Comparison of ENCODE assay signal across 24 cellular contexts in the genomic region with DNA sequence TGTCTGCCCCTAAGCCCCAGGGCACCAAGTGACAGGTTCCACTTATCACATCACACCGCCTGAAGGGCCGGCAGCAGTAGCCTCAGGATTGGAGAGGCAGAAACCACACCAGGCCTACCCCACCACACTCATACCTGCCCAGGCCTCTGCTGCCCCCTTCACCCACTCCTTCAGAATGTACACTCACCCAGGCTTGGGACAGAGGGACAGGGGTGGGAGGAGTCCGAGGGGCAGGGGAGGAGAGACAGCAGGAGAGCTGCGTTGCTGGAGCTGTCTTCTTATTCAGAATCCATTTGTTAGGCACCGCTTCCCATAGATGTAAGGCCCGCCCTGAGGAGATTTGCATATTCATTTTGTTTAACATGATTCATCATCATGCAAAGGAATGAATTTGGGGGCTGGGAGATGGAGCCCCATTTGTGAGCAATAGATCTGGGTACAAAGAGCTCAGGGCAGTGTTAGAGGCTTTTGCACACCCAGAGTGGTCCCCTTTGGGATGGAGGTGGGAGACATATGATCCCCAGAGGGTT.
DNase-seq lines count a peak whose midpoint lies in the region; ATAC-seq, FAIRE-seq and TF ChIP-seq lines count a peak whose summit lies in the region.
"Had no signal": no experiment of that assay in that cellular context is flagged by ENCODE, and none has a peak within 500 bp of the region (broad histone marks: within the 10 kb centered on the region; RNA-seq: fewer than 3 reads in every experiment).

No MANE protein-coding gene starts in this region.

- WGBS in H1 (ENCODE audit: extremely low coverage in 1 of 2, insufficient coverage in 1 of 2, insufficient read length in 1 of 2, insufficient replicate concordance in 2 of 2, low coverage in 1 of 2, low lambda C conversion rate in 2 of 2, missing lambda C conversion rate in 1 of 2), 2 experiments: 45% methylated on average over 6 of the region's 6 CpGs; no CpG with 5 or more reads in 1 of the 2 experiments

- POLR2A ChIA-PET in activated naive CD8-positive, alpha-beta T cell treated with anti-CD3 and anti-CD28 coated beads, Interleukin-2, amount 10 ng/mL, durations not matched to agents 7 days and 5 days (lab: Charles Lee): no interaction called here
- POLR2A ChIA-PET in H1 (lab: Charles Lee; ENCODE audit: partially characterized antibody): interaction anchor here (1.2 kb wide), 1 partner anchor 10 kb away, joined by 4 read pairs; no protein-coding TSS in a partner anchor

- no peak for TF ChIP-seq CTCF in H1 (IDR thresholded peaks at IDR 0.05; ENCODE audit: control extremely low read depth in 1 of 3, insufficient read depth in 1 of 3, low read depth in 1 of 3, low read length in 3 of 3)
- no peak for TF ChIP-seq CTCF in osteoblast (IDR thresholded peaks at IDR 0.05; ENCODE audit: extremely low read depth, low read depth, low read length)

- no peaks in the 10 kb centered on the region for H3K9me3 Mint-ChIP-seq in activated naive CD8-positive, alpha-beta T cell treated with anti-CD3 and anti-CD28 coated beads, Interleukin-2, amount 10 ng/mL, durations not matched to agents 7 days and 5 days
- H3K9me3 Mint-ChIP-seq in activated naive CD8-positive, alpha-beta T cell treated with anti-CD3 and anti-CD28 coated beads for 36 hours: no peaks in the 10 kb centered on the region
- H3K9me3 Mint-ChIP-seq in effector memory CD8-positive, alpha-beta T cell: no peaks in the 10 kb centered on the region
- H3K9me3 Mint-ChIP-seq: CD8-positive, alpha-beta T cell had no signal

- H4K8ac ChIP-seq in H1 (ENCODE audit: extremely low read depth, insufficient read depth, low read length): no peak overlapping the region

- H3K18ac ChIP-seq in H1 (ENCODE audit: extremely low read depth, low read length): peak overlapping the region; percentile 38; the same call in 1 of the 2 replicates

- no peaks in the 10 kb centered on the region for H3K9me3 ChIP-seq in H1 (ENCODE audit: insufficient read depth in 2 of 2, low read depth in 1 of 2, low read length in 1 of 2)
- no peaks in the 10 kb centered on the region for H3K9me3 ChIP-seq in osteoblast (ENCODE audit: low read depth, low read length)

- H4K20me1 ChIP-seq in H1 (replicated peaks in 1 of 2; ENCODE audit: control insufficient read depth in 1 of 2, insufficient read depth in 2 of 2, low read length in 2 of 2): no peaks in the 10 kb centered on the region
- no peaks in the 10 kb centered on the region for H4K20me1 ChIP-seq in osteoblast (ENCODE audit: insufficient read depth, low read length)

- H2AK5ac ChIP-seq in H1 (ENCODE audit: low read depth, low read length): no peak overlapping the region

- H3K4me3 Mint-ChIP-seq in activated naive CD8-positive, alpha-beta T cell treated with anti-CD3 and anti-CD28 coated beads, Interleukin-2, amount 10 ng/mL, durations not matched to agents 7 days and 5 days: no peak overlapping the region
- no peak overlapping the region for H3K4me3 Mint-ChIP-seq in activated naive CD8-positive, alpha-beta T cell treated with anti-CD3 and anti-CD28 coated beads for 36 hours
- H3K4me3 Mint-ChIP-seq in effector memory CD8-positive, alpha-beta T cell: no peak overlapping the region
- H3K4me3 Mint-ChIP-seq: CD8-positive, alpha-beta T cell had no signal

- no peak for TF ChIP-seq EP300 in H1 (IDR thresholded peaks at IDR 0.05; ENCODE audit: borderline replicate concordance in 1 of 2, low read depth in 2 of 2, low read length in 2 of 2)

- no peak overlapping the region for H2BK20ac ChIP-seq in H1 (ENCODE audit: low read length)

- no peak overlapping the region for H3K4ac ChIP-seq in H1 (replicated peaks; ENCODE audit: insufficient read length, low read depth, low read length)

- FAIRE-seq in H1 (lab: Jason Lieb, UNC): no peak
- FAIRE-seq: G401.6, GM12892, H54, RCC 7860 had no signal

- TF ChIP-seq RAD21 in H1 (IDR thresholded peaks at IDR 0.05 in 1 of 2, conservative IDR thresholded peaks at IDR 0.05 in 1 of 2; ENCODE audit: low read depth in 2 of 2, low read length in 2 of 2): peak in 1 of 2 experiments; percentile 3; a peak in 1 of 4 replicates

- no peak overlapping the region for H4K5ac ChIP-seq in H1 (ENCODE audit: insufficient read length, low read depth, low read length)

- H3K36me3 Mint-ChIP-seq in activated naive CD8-positive, alpha-beta T cell treated with anti-CD3 and anti-CD28 coated beads, Interleukin-2, amount 10 ng/mL, durations not matched to agents 7 days and 5 days: no peaks in the 10 kb centered on the region
- H3K36me3 Mint-ChIP-seq in activated naive CD8-positive, alpha-beta T cell treated with anti-CD3 and anti-CD28 coated beads for 36 hours: no peaks in the 10 kb centered on the region
- no peaks in the 10 kb centered on the region for H3K36me3 Mint-ChIP-seq in effector memory CD8-positive, alpha-beta T cell (ENCODE audit: insufficient read depth)
- H3K36me3 Mint-ChIP-seq: CD8-positive, alpha-beta T cell had no signal

- H3K56ac ChIP-seq in H1 (replicated peaks; ENCODE audit: insufficient read length, low read depth, low read length): no peak overlapping the region

- CTCF ChIA-PET in H1 (lab: Charles Lee; ENCODE audit: partially characterized antibody): interaction anchor here (0.7 to 15.1 kb wide), 16 partner anchors 9 to 650 kb away, joined by 3 to 168 read pairs (median 4); no protein-coding TSS in a partner anchor

- H3K4me1 ChIP-seq in H1 (replicated peaks in 1 of 4; ENCODE audit: control insufficient read depth in 3 of 4, insufficient read depth in 4 of 4, low read length in 3 of 4) (peaks cover 3 to 16% (median 11%) of the 10 kb centered on the region in 4 experiments), osteoblast (ENCODE audit: insufficient read depth, low read length) (no peaks in the 10 kb centered on the region)

- TF ChIP-seq POLR2A in H1 (IDR thresholded peaks at IDR 0.05; ENCODE audit: control extremely low read depth in 1 of 2, low read depth in 2 of 2, low read length in 2 of 2): no peak

- no peak overlapping the region for H2BK12ac ChIP-seq in H1 (ENCODE audit: low read depth, low read length)

- DNase-seq in activated naive CD8-positive, alpha-beta T cell treated with anti-CD3 and anti-CD28 coated beads, Interleukin-2, amount 10 ng/mL, durations not matched to agents 7 days and 5 days: no peak
- no peak for DNase-seq in activated naive CD8-positive, alpha-beta T cell treated with anti-CD3 and anti-CD28 coated beads for 36 hours
- DNase-seq in NCI-H526 treated with DMSO at 0.1 percent for 48 hours (lab: John Stamatoyannopoulos, UW): peak; percentile 24
- DNase-seq in H1 (ENCODE audit: low read depth in 1 of 2, low spot score in 2 of 2): no peak
- peak; percentile 32 for DNase-seq in osteoblast (ENCODE audit: insufficient read length, low spot score, missing footprints)
- DNase-seq in NCI-H1105 (lab: John Stamatoyannopoulos, UW): no peak
- no peak for DNase-seq in effector memory CD8-positive, alpha-beta T cell
- DNase-seq: AML-193; C1 segment of cervical spinal cord; CD8-positive, alpha-beta T cell; MM.1S; NCI-H1092; NCI-H146; NCI-H2029; NCI-H226; NCI-H510A treated with DMSO at 0.1 percent for 48 hours; NCI-H82; Right ventricle myocardium superior had no signal

- no peak overlapping the region for H2AFZ ChIP-seq in H1 (ENCODE audit: low read length)
- H2AFZ ChIP-seq in osteoblast (ENCODE audit: low read length): no peak overlapping the region

- H3K4me3 ChIP-seq in H1 (ENCODE audit: extremely low read depth in 1 of 4, insufficient read depth in 2 of 4, low read depth in 3 of 4, low read length in 4 of 4) (no peak overlapping the region), osteoblast (ENCODE audit: insufficient read depth, low read length) (no peak overlapping the region)

- H2BK5ac ChIP-seq in H1 (ENCODE audit: low read depth, low read length): no peak overlapping the region

- no peak overlapping the region for H4K91ac ChIP-seq in H1 (replicated peaks; ENCODE audit: insufficient read length, low read length)

- no peak overlapping the region for H3K14ac ChIP-seq in H1 (ENCODE audit: insufficient read length)

- H3K9ac ChIP-seq in H1 (replicated peaks in 1 of 4; ENCODE audit: extremely low read depth in 1 of 4, low read depth in 3 of 4, low read length in 3 of 4): no peak overlapping the region; a peak in 1 of 7 replicates

- no peaks in the 10 kb centered on the region for H3K79me2 ChIP-seq in H1 (ENCODE audit: control insufficient read depth in 1 of 2, insufficient read depth in 2 of 2, low read length in 2 of 2)
- no peaks in the 10 kb centered on the region for H3K79me2 ChIP-seq in osteoblast (ENCODE audit: insufficient read depth, low read length)

- H3K23ac ChIP-seq in H1 (ENCODE audit: insufficient read length): no peak overlapping the region

- H3K27ac Mint-ChIP-seq in activated naive CD8-positive, alpha-beta T cell treated with anti-CD3 and anti-CD28 coated beads, Interleukin-2, amount 10 ng/mL, durations not matched to agents 7 days and 5 days: peak overlapping the region; percentile 45
- H3K27ac Mint-ChIP-seq in activated naive CD8-positive, alpha-beta T cell treated with anti-CD3 and anti-CD28 coated beads for 36 hours: no peak overlapping the region
- H3K27ac Mint-ChIP-seq in effector memory CD8-positive, alpha-beta T cell: no peak overlapping the region
- H3K27ac Mint-ChIP-seq: CD8-positive, alpha-beta T cell had no signal

- no peak for ATAC-seq in activated naive CD8-positive, alpha-beta T cell treated with anti-CD3 and anti-CD28 coated beads, Interleukin-2, amount 10 ng/mL, durations not matched to agents 7 days and 5 days (ENCODE audit: low read depth)
- ATAC-seq in HG03135 (IDR thresholded peaks at IDR 0.05; ENCODE audit: unreplicated experiment): no peak
- ATAC-seq in effector memory CD8-positive, alpha-beta T cell (replicated peaks): no peak
- ATAC-seq: CD8-positive, alpha-beta T cell had no signal

- H3K23me2 ChIP-seq in H1 (ENCODE audit: low read depth, low read length): no peaks in the 10 kb centered on the region; the same call in 1 of the 2 replicates

- H3K36me3 ChIP-seq in H1 (ENCODE audit: control insufficient read depth in 2 of 4, insufficient read depth in 4 of 4, low read length in 3 of 4) (no peaks in the 10 kb centered on the region), osteoblast (ENCODE audit: insufficient read depth, low read length) (no peaks in the 10 kb centered on the region)

- H3K4me2 ChIP-seq in H1 (ENCODE audit: insufficient read depth in 1 of 2, low read depth in 2 of 2, low read length in 2 of 2): no peak overlapping the region; a peak in 1 of 4 replicates
- no peak overlapping the region for H3K4me2 ChIP-seq in osteoblast (ENCODE audit: insufficient read depth, low read length)

- no peaks in the 10 kb centered on the region for H3K4me1 Mint-ChIP-seq in activated naive CD8-positive, alpha-beta T cell treated with anti-CD3 and anti-CD28 coated beads, Interleukin-2, amount 10 ng/mL, durations not matched to agents 7 days and 5 days
- H3K4me1 Mint-ChIP-seq in activated naive CD8-positive, alpha-beta T cell treated with anti-CD3 and anti-CD28 coated beads for 36 hours: no peaks in the 10 kb centered on the region
- H3K4me1 Mint-ChIP-seq in effector memory CD8-positive, alpha-beta T cell (ENCODE audit: low read depth in 2 of 2): no peaks in the 10 kb centered on the region

- H3K27me3 ChIP-seq in H1 (replicated peaks in 1 of 4; ENCODE audit: control insufficient read depth in 3 of 4, extremely low read depth in 1 of 4, insufficient read depth in 3 of 4, low read length in 3 of 4) (no peaks in the 10 kb centered on the region), osteoblast (ENCODE audit: insufficient read depth, low read length) (peaks cover 15% of the 10 kb centered on the region)

- peaks cover 11% of the 10 kb centered on the region for H3K27me3 Mint-ChIP-seq in activated naive CD8-positive, alpha-beta T cell treated with anti-CD3 and anti-CD28 coated beads, Interleukin-2, amount 10 ng/mL, durations not matched to agents 7 days and 5 days
- H3K27me3 Mint-ChIP-seq in activated naive CD8-positive, alpha-beta T cell treated with anti-CD3 and anti-CD28 coated beads for 36 hours: peaks cover 6% of the 10 kb centered on the region
- H3K27me3 Mint-ChIP-seq in effector memory CD8-positive, alpha-beta T cell: peaks cover 14 to 28% of the 10 kb centered on the region in 2 donors

- no peak overlapping the region for H2BK15ac ChIP-seq in H1 (ENCODE audit: low read length)

- no peak overlapping the region for H2BK120ac ChIP-seq in H1 (replicated peaks; ENCODE audit: low read depth, low read length)

- H3K27ac ChIP-seq in H1 (ENCODE audit: low read depth, low read length) (no peak overlapping the region), osteoblast (ENCODE audit: low read depth, low read length) (no peak overlapping the region)
- H3K27ac ChIP-seq: 22Rv1 had no signal

- no peaks in the 10 kb centered on the region for H3K79me1 ChIP-seq in H1 (ENCODE audit: low read depth, low read length)

Comparison
In these comparisons a context has a peak if more than half of its experiments do, and no peak if none do; other contexts are left out.
1. DNase-seq: peak in NCI-H526 treated with DMSO at 0.1 percent for 48 hours (single experiment) and osteoblast (single experiment); none in activated naive CD8-positive, alpha-beta T cell treated with anti-CD3 and anti-CD28 coated beads, Interleukin-2, amount 10 ng/mL, durations not matched to agents 7 days and 5 days (single experiment), activated naive CD8-positive, alpha-beta T cell treated with anti-CD3 and anti-CD28 coated beads for 36 hours (single experiment), H1 (0 of 2), NCI-H1105 (single experiment) and effector memory CD8-positive, alpha-beta T cell (0 of 3).